14 cellular contexts compared by ENCODE assay signal in genomic region chrX:71629467-71629866, GRCh38. TPM values are rescaled to one million over a fixed set of nuclear protein-coding genes. Genes with fewer than 3 reads are reported as not detected.
A peak's percentile ranks its signal among the peaks of the same experiment; 100 is the strongest.
DNase-seq lines count a peak whose midpoint lies in the region; ATAC-seq, FAIRE-seq and TF ChIP-seq lines count a peak whose summit lies in the region.
"Had no signal": no experiment of that assay in that cellular context is flagged by ENCODE, and none has a peak within 500 bp of the region (broad histone marks: within the 10 kb centered on the region; RNA-seq: fewer than 3 reads in every experiment).

No MANE protein-coding gene starts in this region.

- no peaks in the 10 kb centered on the region for H3K27me3 ChIP-seq in pancreas
- H3K27me3 ChIP-seq: Peyer's patch, transverse colon had no signal

- WGBS in pancreas, 2 donors, result 72 to 83% methylated on average over 2 of the region's 2 CpGs

- H3K36me3 ChIP-seq in pancreas, result no peaks in the 10 kb centered on the region
- H3K36me3 ChIP-seq: Peyer's patch, transverse colon had no signal

- DNase-seq in GM12891 (ENCODE audit: insufficient read length, low spot score) (no peak), MV-4-11 (lab: John Stamatoyannopoulos, UW) (peak; percentile 23), NCI-H187 treated with DMSO at 0.1 percent for 48 hours (lab: John Stamatoyannopoulos, UW) (no peak), NOMO-1 (lab: John Stamatoyannopoulos, UW; ENCODE audit: unreplicated experiment in 2 of 2) (no peak), pancreas (no peak)
- DNase-seq: activated naive CD8-positive, alpha-beta T cell treated with anti-CD3 and anti-CD28 coated beads, Interleukin-2, amount 50 U/mL, for 24 hours; Peyer's patch; transverse colon had no signal

- FAIRE-seq in GM12891 (lab: Jason Lieb, UNC), result peak; percentile 86
- FAIRE-seq in pancreas (lab: Jason Lieb, UNC), result no peak
- FAIRE-seq: colon had no signal

- H3K9me3 ChIP-seq in pancreas, result no peaks in the 10 kb centered on the region
- H3K9me3 ChIP-seq: Peyer's patch, transverse colon had no signal

- no peaks in the 10 kb centered on the region for H3K4me1 ChIP-seq in pancreas

- ATAC-seq in GM19467 (IDR thresholded peaks at IDR 0.05; ENCODE audit: unreplicated experiment), result peak; percentile 47
- peak; percentile 54 for ATAC-seq in HG02884 (IDR thresholded peaks at IDR 0.05; ENCODE audit: unreplicated experiment)
- ATAC-seq in HG03045 (IDR thresholded peaks at IDR 0.05; ENCODE audit: unreplicated experiment), result no peak
- no peak for ATAC-seq in pancreas
- ATAC-seq: activated naive CD8-positive, alpha-beta T cell treated with anti-CD3 and anti-CD28 coated beads, Interleukin-2, amount 50 U/mL, for 24 hours had no signal

- no peak overlapping the region for H3K4me3 ChIP-seq in pancreas
- H3K4me3 ChIP-seq: Peyer's patch, transverse colon had no signal

- no peak for TF ChIP-seq POLR2A in GM12891 (IDR thresholded peaks at IDR 0.05; ENCODE audit: low read depth, low read length)

- no peak overlapping the region for H3K27ac ChIP-seq in pancreas
- H3K27ac ChIP-seq: transverse colon had no signal

- TF ChIP-seq CTCF in pancreas (IDR thresholded peaks at IDR 0.05), result no peak

- intact Hi-C loops in pancreas (cut with DNase I), result no loop called here

TF ChIP-seq in GM12891, 5 proteins besides CTCF, POLR2A, EP300 and RAD21:
- TF ChIP-seq SPI1 (IDR thresholded peaks at IDR 0.05; ENCODE audit: low read depth, low read length) (peak; percentile 82), POU2F2 (IDR thresholded peaks at IDR 0.05; ENCODE audit: low read depth, low read length) (no peak)

RNA-seq across cellular contexts. Expression of gene CXCR3, which starts 11.2 kb away (rescaled TPM):
- 10.0 TPM for polyA plus RNA-seq in GM12891 (2012; ENCODE audit: low read depth, missing spikeins)
- total RNA-seq in pancreas, result under 1 TPM in 4 of 6 donors, not detected in 2; 0.23 to 0.52 (median 0.31) TPM
- polyA plus RNA-seq in pancreas, result under 1 TPM in 1 of 2 donors, not detected in 1; 0.11 TPM
- total RNA-seq: Daoy, fibroblast of lung had no signal
- polyA plus RNA-seq: fibroblast of lung had no signal

RNA-seq across cellular contexts. Expression of gene GCNA, which starts 51.2 kb away (rescaled TPM):
- 0.58 TPM for polyA plus RNA-seq in GM12891 (2012; ENCODE audit: low read depth, missing spikeins)
- total RNA-seq in pancreas, result 1 to 10 TPM in 2 of 6 donors, under 1 TPM in 4; 0.63 to 2.0 (median 0.89) TPM
- polyA plus RNA-seq in pancreas, result 1 to 10 TPM; 1.5 to 3.1 TPM

Comparison
In these comparisons a context has a peak if more than half of its experiments do, and no peak if none do; other contexts are left out.
1. ATAC-seq: peak in GM19467 (single experiment) and HG02884 (single experiment); none in HG03045 (single experiment) and pancreas (0 of 4).